ENCODE assay signal across 1 cellular context in genomic region chr2:97664636-97664970, GRCh38.
TF ChIP-seq lines count a peak whose summit lies in the region.

No MANE protein-coding gene starts in this region.

TF ChIP-seq in IMR-90, 13 proteins besides CTCF, POLR2A, EP300 and RAD21:
- no peak for TF ChIP-seq ELK1 (IDR thresholded peaks at IDR 0.05; ENCODE audit: borderline replicate concordance, low read depth, low read length)
- no peak for TF ChIP-seq SMC3 (IDR thresholded peaks at IDR 0.05; ENCODE audit: low read depth, low read length)
